ENCODE assay signal across 8 cellular contexts in the genomic region with DNA sequence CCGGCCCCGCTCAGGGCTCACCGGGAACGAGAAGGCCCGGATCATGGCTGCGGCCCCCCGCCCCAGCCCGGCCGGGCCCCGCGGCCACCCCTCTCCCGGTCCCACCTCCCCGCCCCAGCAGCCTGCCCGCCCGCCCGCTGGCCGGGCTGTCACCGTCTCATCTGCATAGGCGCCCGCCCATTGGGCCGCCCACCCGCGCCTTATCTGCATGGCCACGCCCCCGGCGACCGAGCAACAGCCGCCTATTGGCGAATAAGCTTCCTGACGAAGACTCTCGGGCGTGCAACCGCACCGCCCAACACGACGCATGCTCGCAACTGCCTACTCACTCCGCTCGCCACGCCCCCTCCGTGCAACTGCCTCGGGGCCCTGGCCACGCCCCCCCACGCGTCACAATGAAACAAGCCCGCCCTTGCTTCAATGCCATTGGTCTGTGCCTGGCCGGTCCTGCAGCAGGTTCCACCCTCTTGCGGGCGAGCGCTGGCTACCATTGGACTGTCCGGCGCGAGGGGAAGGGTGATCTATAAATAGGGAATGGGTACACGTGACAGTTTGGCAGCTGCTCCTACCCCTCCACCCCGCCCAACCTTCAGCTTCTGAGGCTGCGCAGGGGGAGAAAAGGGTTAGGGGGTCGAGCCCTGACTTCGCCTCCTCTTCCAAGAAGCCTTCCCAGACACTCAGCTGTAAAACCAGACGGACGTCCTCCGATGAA. TPM values are rescaled to one million over a fixed set of nuclear protein-coding genes. Genes with fewer than 3 reads are reported as not detected.
DNase-seq lines count a peak whose midpoint lies in the region; ATAC-seq, FAIRE-seq and TF ChIP-seq lines count a peak whose summit lies in the region.

A gene with protein sequence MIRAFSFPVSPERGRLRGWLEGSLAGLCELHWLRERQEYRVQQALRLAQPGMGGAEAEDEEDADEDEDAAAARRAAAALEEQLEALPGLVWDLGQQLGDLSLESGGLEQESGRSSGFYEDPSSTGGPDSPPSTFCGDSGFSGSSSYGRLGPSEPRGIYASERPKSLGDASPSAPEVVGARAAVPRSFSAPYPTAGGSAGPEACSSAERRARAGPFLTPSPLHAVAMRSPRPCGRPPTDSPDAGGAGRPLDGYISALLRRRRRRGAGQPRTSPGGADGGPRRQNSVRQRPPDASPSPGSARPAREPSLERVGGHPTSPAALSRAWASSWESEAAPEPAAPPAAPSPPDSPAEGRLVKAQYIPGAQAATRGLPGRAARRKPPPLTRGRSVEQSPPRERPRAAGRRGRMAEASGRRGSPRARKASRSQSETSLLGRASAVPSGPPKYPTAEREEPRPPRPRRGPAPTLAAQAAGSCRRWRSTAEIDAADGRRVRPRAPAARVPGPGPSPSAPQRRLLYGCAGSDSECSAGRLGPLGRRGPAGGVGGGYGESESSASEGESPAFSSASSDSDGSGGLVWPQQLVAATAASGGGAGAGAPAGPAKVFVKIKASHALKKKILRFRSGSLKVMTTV (minus strand): TSS at position 163 of the 712 bp plus-strand sequence. CDS start 118 bp downstream, at position 45.

- WGBS in mesodermal cell (ENCODE audit: insufficient coverage in 2 of 2), 2 experiments: 0 to 1% methylated on average over 30 to 31 of the region's 61 CpGs

- H3K9me3 ChIP-seq in OCI-LY1 (ENCODE audit: low read length) (no peaks in the 10 kb centered on the region), endothelial cell of umbilical vein (replicated peaks; ENCODE audit: control insufficient read depth, insufficient read depth, low read length) (no peaks in the 10 kb centered on the region), mesodermal cell (ENCODE audit: control insufficient read depth, low read length) (no peaks in the 10 kb centered on the region)

- H3K4me2 ChIP-seq in OCI-LY1 (ENCODE audit: low read length) (peak within 1 kb of the TSS; percentile 77), endothelial cell of umbilical vein (ENCODE audit: insufficient read depth, low read length) (peak within 1 kb of the TSS; percentile 79)

- TF ChIP-seq CTCF in OCI-LY1 (IDR thresholded peaks at IDR 0.05; ENCODE audit: low read length) (no peak), endothelial cell of umbilical vein (IDR thresholded peaks at IDR 0.05; ENCODE audit: extremely low read depth in 1 of 2, insufficient read depth in 1 of 2, low read depth in 1 of 2, low read length in 2 of 2) (no peak)

- H3K9ac ChIP-seq in OCI-LY1 (ENCODE audit: low read length) (peak within 1 kb of the TSS; percentile 32; the same call in 1 of the 2 replicates), endothelial cell of umbilical vein (replicated peaks; ENCODE audit: extremely low read depth, insufficient read depth, low read length) (peak within 1 kb of the TSS; percentile 51)

- H3K27me3 ChIP-seq in OCI-LY1 (ENCODE audit: insufficient read depth, low read length) (no peaks in the 10 kb centered on the region; the same call in 1 of the 2 replicates), endothelial cell of umbilical vein (ENCODE audit: control insufficient read depth in 2 of 2, insufficient read depth in 2 of 2, low read length in 2 of 2) (peaks cover 13 to 22% of the 10 kb centered on the region in 2 experiments)

- intact Hi-C loops in endothelial cell of umbilical vein (cut with micrococcal nuclease): loop anchor here (1.0 to 2.0 kb wide), 2 partner anchors 27 to 54 kb away; no protein-coding TSS in a partner anchor

- POLR2A ChIA-PET in endothelial cell of umbilical vein (lab: Charles Lee): interaction anchor here (0.7 to 1.9 kb wide), 7 partner anchors 36 to 868 kb away, joined by 3 to 8 read pairs (median 4); a partner anchor contains a TSS

- BruUV-seq in endothelial cell of umbilical vein (replicated peaks; lab: Mats Ljungman, UMichigan): no TSS peak

- ATAC-seq in GM21528 (IDR thresholded peaks at IDR 0.05; ENCODE audit: low FRiP score, unreplicated experiment): peak; percentile 89

- peak; percentile 100 for FAIRE-seq in endothelial cell of umbilical vein (lab: Jason Lieb, UNC)

- H2AFZ ChIP-seq in OCI-LY1 (ENCODE audit: low read length) (no peak within 1 kb of the TSS), endothelial cell of umbilical vein (ENCODE audit: low read depth, low read length) (peak within 1 kb of the TSS; percentile 76)

- in situ Hi-C loops in Caki2 (cut with HindIII; ENCODE audit: low pct_unique_long_range_greater_than_20kb, low sequenced_read_pairs): no loop called here

- peaks cover 23% of the 10 kb centered on the region for H3K4me1 ChIP-seq in OCI-LY1 (ENCODE audit: insufficient read depth, low read length, severe bottlenecking)
- peaks cover 14% of the 10 kb centered on the region for H3K4me1 ChIP-seq in endothelial cell of umbilical vein (ENCODE audit: control insufficient read depth, extremely low read depth, insufficient read depth, low read length)
- H3K4me1 ChIP-seq in mesodermal cell (ENCODE audit: control insufficient read depth, insufficient read depth, low read length, poor library complexity, severe bottlenecking): peaks cover 12% of the 10 kb centered on the region

- no peaks in the 10 kb centered on the region for H3K79me2 ChIP-seq in OCI-LY1 (ENCODE audit: insufficient read depth, low read length)
- no peaks in the 10 kb centered on the region for H3K79me2 ChIP-seq in endothelial cell of umbilical vein (ENCODE audit: control insufficient read depth, insufficient read depth, low read length)

- TF ChIP-seq POLR2A in endothelial cell of umbilical vein (IDR thresholded peaks at IDR 0.05; ENCODE audit: low read depth, low read length): no peak

- dilution Hi-C loops in endothelial cell of umbilical vein (cut with MboI; ENCODE audit: extremely low pct_ligation_motif_present, low sequenced_read_pairs): no loop called here

- H4K20me1 ChIP-seq in OCI-LY1 (ENCODE audit: insufficient read depth, low read length) (no peaks in the 10 kb centered on the region), endothelial cell of umbilical vein (replicated peaks; ENCODE audit: control insufficient read depth, extremely low read depth, insufficient read depth, low read length) (no peaks in the 10 kb centered on the region)

- H3K9me2 ChIP-seq in OCI-LY1 (ENCODE audit: low read depth, low read length): no peaks in the 10 kb centered on the region

- H3K27ac ChIP-seq in OCI-LY1 (ENCODE audit: low read depth, low read length, poor library complexity, severe bottlenecking): no peak within 1 kb of the TSS
- H3K27ac ChIP-seq in endothelial cell of umbilical vein (ENCODE audit: insufficient read depth, low read depth, low read length): peak within 1 kb of the TSS; percentile 34
- peak within 1 kb of the TSS; percentile 93 for H3K27ac ChIP-seq in mesodermal cell (ENCODE audit: low read depth, low read length, severe bottlenecking)

- no peaks in the 10 kb centered on the region for H3K9me1 ChIP-seq in endothelial cell of umbilical vein (replicated peaks; ENCODE audit: control insufficient read depth, extremely low read depth, insufficient read depth, low read length)

- H3F3A ChIP-seq in OCI-LY1 (ENCODE audit: insufficient read depth, low read length): no peaks in the 10 kb centered on the region

- peak within 1 kb of the TSS; percentile 60 for H3K4me3 ChIP-seq in OCI-LY1 (ENCODE audit: low read depth, low read length, poor library complexity, severe bottlenecking)
- H3K4me3 ChIP-seq in endothelial cell of umbilical vein (replicated peaks in 1 of 3; ENCODE audit: insufficient read depth in 1 of 3, low read depth in 1 of 3, low read length in 3 of 3): peak within 1 kb of the TSS; percentile 29 to 57 (median 33)
- H3K4me3 ChIP-seq in mesodermal cell (ENCODE audit: extremely low read depth, insufficient read depth, low read length, poor library complexity, severe bottlenecking): peak within 1 kb of the TSS; percentile 79

- CTCF ChIA-PET in endothelial cell of umbilical vein (lab: Charles Lee): interaction anchor here (0.6 to 7.9 kb wide), 22 partner anchors 9 to 132 kb away, joined by 3 to 422 read pairs (median 10); a partner anchor contains a TSS

- H3K36me3 ChIP-seq in OCI-LY1 (ENCODE audit: insufficient read depth, low read length): no peaks in the 10 kb centered on the region
- no peaks in the 10 kb centered on the region for H3K36me3 ChIP-seq in endothelial cell of umbilical vein (ENCODE audit: control insufficient read depth in 2 of 2, extremely low read depth in 1 of 2, insufficient read depth in 2 of 2, low read length in 2 of 2)
- peaks cover 24% of the 10 kb centered on the region for H3K36me3 ChIP-seq in mesodermal cell (ENCODE audit: control insufficient read depth, insufficient read depth, low read length)

- DNase-seq in Caki2 (ENCODE audit: low read depth) (peak; percentile 100), HuH-7 (ENCODE audit: low spot score) (peak; percentile 99), activated T-cell treated with anti-CD3 and anti-CD28 coated beads for 24 hours (ENCODE audit: low read depth) (peak; percentile 100), endothelial cell of umbilical vein (ENCODE audit: low read depth, low spot score) (peak; percentile 100)
- peak; percentile 99 for DNase-seq in stimulated activated CD8-positive, alpha-beta memory T cell treated with anti-CD3 and anti-CD28 coated beads, Interleukin-15, amount 100 ng/mL, for 1 hour (ENCODE audit: low read depth)

TF ChIP-seq in endothelial cell of umbilical vein, 7 proteins besides CTCF, POLR2A, EP300 and RAD21:
- TF ChIP-seq JUN (IDR thresholded peaks at IDR 0.05; ENCODE audit: borderline replicate concordance, insufficient read depth, insufficient read length, low read depth) (no peak), GATA2 (IDR thresholded peaks at IDR 0.05; ENCODE audit: insufficient read depth, insufficient read length, low read depth, low read length) (no peak), FOS (IDR thresholded peaks at IDR 0.05; ENCODE audit: borderline replicate concordance, insufficient read depth, low read length) (no peak), MYC (IDR thresholded peaks at IDR 0.05; ENCODE audit: low read depth, low read length) (no peak)
- TF ChIP-seq, protein P1, sequence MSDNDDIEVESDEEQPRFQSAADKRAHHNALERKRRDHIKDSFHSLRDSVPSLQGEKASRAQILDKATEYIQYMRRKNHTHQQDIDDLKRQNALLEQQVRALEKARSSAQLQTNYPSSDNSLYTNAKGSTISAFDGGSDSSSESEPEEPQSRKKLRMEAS (IDR thresholded peaks at IDR 0.05; ENCODE audit: insufficient read depth, insufficient read length): peak; percentile 81
TF ChIP-seq in endothelial cell of umbilical vein: peak in this region for 1.

RNA-seq across cellular contexts. Expression of the gene that starts here (rescaled TPM):
- total RNA-seq in Caki2 (2014; rRNA removed; shearing (Covaris generic); ENCODE audit: low replicate concordance): 0.03 and 1.6 TPM in 2 replicates
- total RNA-seq in endothelial cell of umbilical vein: 0.22 and 0.65 TPM in 2 replicates
- polyA plus RNA-seq in endothelial cell of umbilical vein: 0.76 and 0.83 TPM in 2 replicates
- 0.39 TPM in 2 replicates for polyA plus RNA-seq in endothelial cell of umbilical vein (2011; cell fraction: cytosol; rRNA removed)
- polyA plus RNA-seq in endothelial cell of umbilical vein (2011; cell fraction: nucleus; rRNA removed): 0.39 and 0.55 TPM in 2 replicates
- polyA plus RNA-seq in endothelial cell of umbilical vein (2012): 0.37 and 0.90 TPM in 2 replicates
- polyA minus RNA-seq in endothelial cell of umbilical vein: 0.41 and 0.49 TPM in 2 replicates
- polyA minus RNA-seq in endothelial cell of umbilical vein (2011; cell fraction: cytosol; rRNA and poly(A)+ RNA removed): not detected
- 0.19 and 0.29 TPM in 2 replicates for polyA minus RNA-seq in endothelial cell of umbilical vein (2011; cell fraction: nucleus; rRNA and poly(A)+ RNA removed)
- polyA plus RNA-seq in mesodermal cell (2013, experiment 1 of 2): 45.0 TPM
- polyA plus RNA-seq in mesodermal cell (2013, experiment 2 of 2): 42.6 TPM

Comparison
In these comparisons a context has a peak if more than half of its experiments do, and no peak if none do; other contexts are left out.
1. Peak in DNase-seq, H3K4me3 ChIP-seq, H3K27ac ChIP-seq, H3K9ac ChIP-seq and H3K4me2 ChIP-seq in endothelial cell of umbilical vein; RNA of the gene not detected or under 1 TPM.